ENCODE assay signal across 8 cellular contexts in the genomic region with DNA sequence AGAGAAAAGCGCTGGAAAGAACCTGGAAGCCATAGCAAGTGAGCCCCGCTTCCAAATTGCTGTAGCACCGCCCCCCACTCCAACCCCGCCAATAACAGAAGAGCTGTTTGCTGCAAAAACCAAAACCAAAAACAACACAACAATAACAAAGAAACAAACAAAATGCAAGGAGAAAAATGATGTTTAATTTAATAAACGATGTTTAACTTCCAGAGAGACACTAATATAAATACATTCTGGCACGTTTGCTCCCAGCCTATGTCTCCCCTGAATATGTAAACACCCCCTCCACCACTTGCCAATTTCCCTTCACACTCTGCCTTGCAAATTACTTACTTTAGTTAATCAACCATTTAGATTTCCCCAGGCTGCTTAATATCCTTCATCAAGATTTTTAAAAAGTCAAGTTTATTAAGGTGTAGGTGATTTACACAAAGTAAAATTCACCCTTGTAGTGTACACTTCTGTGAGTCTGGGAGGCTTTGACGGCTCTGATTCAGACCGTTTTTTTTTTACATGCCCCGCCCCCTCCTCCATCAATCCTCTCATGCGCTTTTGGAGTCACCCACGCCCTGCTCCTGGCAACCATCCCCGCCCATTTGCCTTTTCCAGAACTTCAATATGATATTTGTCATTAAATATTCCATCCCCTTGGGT. TPM values are rescaled to one million over a fixed set of nuclear protein-coding genes. Genes with fewer than 3 reads are reported as not detected.
DNase-seq lines count a peak whose midpoint lies in the region; ATAC-seq and TF ChIP-seq lines count a peak whose summit lies in the region.

No MANE protein-coding gene starts in this region.

- H3K36me3 ChIP-seq in esophagus muscularis mucosa (peaks cover 0 to 10% (median 7%) of the 10 kb centered on the region in 4 donors), mucosa of rectum (ENCODE audit: control insufficient read depth in 2 of 2, insufficient read depth in 2 of 2, low read length in 2 of 2) (peaks cover 0 to 3% of the 10 kb centered on the region in 2 donors), upper lobe of left lung (no peaks in the 10 kb centered on the region)

- H3K9ac ChIP-seq in mucosa of rectum (ENCODE audit: low read depth in 1 of 2, low read length in 2 of 2): peak overlapping the region; percentile 58 to 64

- ATAC-seq in upper lobe of left lung (ENCODE audit: low FRiP score in 2 of 2): peak in 1 of 2 donors; percentile 83
- ATAC-seq in HG03520 (IDR thresholded peaks at IDR 0.05; ENCODE audit: unreplicated experiment): no peak

- H3K9me3 ChIP-seq in esophagus muscularis mucosa: no peaks in the 10 kb centered on the region
- no peaks in the 10 kb centered on the region for H3K9me3 ChIP-seq in mucosa of rectum (ENCODE audit: control insufficient read depth in 2 of 2, low read length in 2 of 2)
- no peaks in the 10 kb centered on the region for H3K9me3 ChIP-seq in upper lobe of left lung

- CTCF ChIA-PET in activated CD4-positive, alpha-beta memory T cell treated with anti-CD3 and anti-CD28 coated beads for 36 hours (lab: Charles Lee): interaction anchor here (0.8 to 6.8 kb wide), 12 partner anchors 8 to 419 kb away, joined by 3 to 64 read pairs (median 4); no protein-coding TSS in a partner anchor

- TF ChIP-seq POLR2A in esophagus muscularis mucosa (IDR thresholded peaks at IDR 0.05; ENCODE audit: low read depth) (no peak), upper lobe of left lung (IDR thresholded peaks at IDR 0.05) (no peak)

- H3K4me3 ChIP-seq in esophagus muscularis mucosa (peak overlapping the region; percentile 51 to 74 (median 57)), mucosa of rectum (ENCODE audit: low read length in 2 of 2) (peak overlapping the region; percentile 76 to 85), upper lobe of left lung (peak overlapping the region; percentile 47 to 65 (median 57))

- H3K4me1 Mint-ChIP-seq in activated CD4-positive, alpha-beta memory T cell treated with anti-CD3 and anti-CD28 coated beads for 36 hours (ENCODE audit: low read depth): peaks cover 12% of the 10 kb centered on the region

- no peaks in the 10 kb centered on the region for H3K9me3 Mint-ChIP-seq in activated CD4-positive, alpha-beta memory T cell treated with anti-CD3 and anti-CD28 coated beads for 36 hours

- intact Hi-C loops in activated CD4-positive, alpha-beta memory T cell treated with anti-CD3 and anti-CD28 coated beads for 36 hours (cut with micrococcal nuclease): loop anchor here (1.0 to 10.0 kb wide), 4 partner anchors 49 to 175 kb away; partner anchors contain the start of genes DDX24 and IFI27L1
- intact Hi-C loops in esophagus muscularis mucosa (cut with DNase I): loop anchor here (5.0 to 10.0 kb wide), 2 partner anchors 48 to 195 kb away; partner anchors contain the start of genes DDX24 and IFI27L1

- peak overlapping the region; percentile 85 for H3K4me3 Mint-ChIP-seq in activated CD4-positive, alpha-beta memory T cell treated with anti-CD3 and anti-CD28 coated beads for 36 hours

- peak; percentile 41 to 53 for DNase-seq in NCI-H446 (lab: John Stamatoyannopoulos, UW)
- DNase-seq in NCI-H446 treated with DMSO at 0.1 percent for 48 hours (lab: John Stamatoyannopoulos, UW): no peak
- peak; percentile 8 to 12 for DNase-seq in NCI-H1930 (lab: John Stamatoyannopoulos, UW)
- DNase-seq in activated CD4-positive, alpha-beta memory T cell treated with anti-CD3 and anti-CD28 coated beads for 36 hours: peak; percentile 52
- DNase-seq in esophagus muscularis mucosa (ENCODE audit: extremely low spot score): peak; percentile 92
- DNase-seq in upper lobe of left lung: peak in 1 of 2 donors; percentile 64

- POLR2A ChIA-PET in activated CD4-positive, alpha-beta memory T cell treated with anti-CD3 and anti-CD28 coated beads for 36 hours (lab: Charles Lee): interaction anchor here (2.0 kb wide), 1 partner anchor 48 kb away, joined by 8 read pairs; the partner anchor contains the start of genes DDX24 and IFI27L1

- 0% methylated on average over 12 of the region's 12 CpGs for WGBS in esophagus muscularis mucosa
- 0% methylated on average over 12 of the region's 12 CpGs for WGBS in upper lobe of left lung, 2 donors

- peaks cover 2% of the 10 kb centered on the region for H3K36me3 Mint-ChIP-seq in activated CD4-positive, alpha-beta memory T cell treated with anti-CD3 and anti-CD28 coated beads for 36 hours

- no peak for TF ChIP-seq CTCF in esophagus muscularis mucosa (IDR thresholded peaks at IDR 0.05)
- TF ChIP-seq CTCF in upper lobe of left lung (IDR thresholded peaks at IDR 0.05): peak in 1 of 6 experiments; percentile 1

- H3K27ac ChIP-seq in esophagus muscularis mucosa (replicated peaks in 1 of 4) (peak overlapping the region; percentile 77 to 87 (median 84)), mucosa of rectum (ENCODE audit: low read depth in 2 of 2, low read length in 2 of 2) (peak overlapping the region in 1 of 2 donors; percentile 69), upper lobe of left lung (peak overlapping the region; percentile 71 to 91 (median 88))

- peaks cover 5 to 22% (median 21%) of the 10 kb centered on the region in 4 donors for H3K4me1 ChIP-seq in esophagus muscularis mucosa
- peaks cover 3 to 4% of the 10 kb centered on the region in 2 donors for H3K4me1 ChIP-seq in mucosa of rectum (ENCODE audit: control insufficient read depth in 2 of 2, insufficient read depth in 2 of 2, low read length in 2 of 2)
- H3K4me1 ChIP-seq in upper lobe of left lung: peaks cover 7 to 20% (median 12%) of the 10 kb centered on the region in 4 donors

- H3K27me3 Mint-ChIP-seq in activated CD4-positive, alpha-beta memory T cell treated with anti-CD3 and anti-CD28 coated beads for 36 hours: no peaks in the 10 kb centered on the region

- TF ChIP-seq EP300 in esophagus muscularis mucosa (IDR thresholded peaks at IDR 0.05) (no peak), upper lobe of left lung (IDR thresholded peaks at IDR 0.05) (no peak)

- peak overlapping the region; percentile 21 for H3K27ac Mint-ChIP-seq in activated CD4-positive, alpha-beta memory T cell treated with anti-CD3 and anti-CD28 coated beads for 36 hours

- H3K27me3 ChIP-seq in esophagus muscularis mucosa (no peaks in the 10 kb centered on the region), mucosa of rectum (ENCODE audit: control insufficient read depth in 2 of 2, insufficient read depth in 2 of 2, low read length in 2 of 2) (no peaks in the 10 kb centered on the region), upper lobe of left lung (no peaks in the 10 kb centered on the region)

RNA-seq across cellular contexts. Expression of gene IFI27L2, which starts 0.5 kb away (rescaled TPM):
- total RNA-seq in activated CD4-positive, alpha-beta memory T cell treated with anti-CD3 and anti-CD28 coated beads for 36 hours: 10 to 100 TPM; 69.3 to 74.4 TPM
- total RNA-seq in esophagus muscularis mucosa: 10 to 100 TPM; 38.8 to 83.9 (median 64.7) TPM
- 100 to 1,000 TPM in 2 of 6 donors, 10 to 100 TPM in 4; 45.2 to 118 (median 70.8) TPM for total RNA-seq in upper lobe of left lung

RNA-seq across cellular contexts. Expression of gene IFI27, which starts 19.4 kb away (rescaled TPM):
- total RNA-seq in activated CD4-positive, alpha-beta memory T cell treated with anti-CD3 and anti-CD28 coated beads for 36 hours: 1 to 10 TPM; 2.3 to 3.1 TPM
- total RNA-seq in esophagus muscularis mucosa (100 to 1,000 TPM in 3 of 4 donors, 10 to 100 TPM in 1; 88.0 to 293 (median 180) TPM), upper lobe of left lung (100 to 1,000 TPM; 210 to 729 (median 328) TPM)

RNA-seq across cellular contexts. Expression of gene PPP4R4, which starts 44.2 kb away (rescaled TPM):
- total RNA-seq in activated CD4-positive, alpha-beta memory T cell treated with anti-CD3 and anti-CD28 coated beads for 36 hours: 10 to 100 TPM; 17.0 to 19.2 TPM
- under 1 TPM in 3 of 4 donors, not detected in 1; 0.19 to 0.83 (median 0.34) TPM for total RNA-seq in esophagus muscularis mucosa
- total RNA-seq in upper lobe of left lung: 10 to 100 TPM in 2 of 6 donors, 1 to 10 TPM in 4; 3.0 to 18.4 (median 6.3) TPM

RNA-seq across cellular contexts. Expression of gene IFI27L1, which starts 48.8 kb away (rescaled TPM):
- 10 to 100 TPM; 35.3 to 42.7 TPM for total RNA-seq in activated CD4-positive, alpha-beta memory T cell treated with anti-CD3 and anti-CD28 coated beads for 36 hours
- total RNA-seq in esophagus muscularis mucosa: 10 to 100 TPM in 1 of 4 donors, 1 to 10 TPM in 3; 5.8 to 12.9 (median 6.4) TPM
- 10 to 100 TPM in 4 of 6 donors, 1 to 10 TPM in 2; 8.0 to 19.8 (median 15.2) TPM for total RNA-seq in upper lobe of left lung

RNA-seq across cellular contexts. Expression of gene DDX24, which starts 48.9 kb away (rescaled TPM):
- 100 to 1,000 TPM; 241 to 252 TPM for total RNA-seq in activated CD4-positive, alpha-beta memory T cell treated with anti-CD3 and anti-CD28 coated beads for 36 hours
- 100 to 1,000 TPM; 142 to 215 (median 176) TPM for total RNA-seq in esophagus muscularis mucosa
- total RNA-seq in upper lobe of left lung: 100 to 1,000 TPM; 124 to 189 (median 154) TPM

Comparison
In these comparisons a context has a peak if more than half of its experiments do, and no peak if none do; other contexts are left out.
1. RNA of gene IFI27, which starts 19.4 kb away (total RNA-seq): 210 to 729 TPM in upper lobe of left lung and 88.0 to 293 TPM in esophagus muscularis mucosa; 2.3 to 3.1 TPM in activated CD4-positive, alpha-beta memory T cell treated with anti-CD3 and anti-CD28 coated beads for 36 hours; every median in the first group is over 10 times any median in the second.
2. Peak in every context shown above with its lines, with median percentiles within 50 percentile points of each other: H3K4me3 ChIP-seq.